Comparison of ENCODE assay signal across 11 cellular contexts in genomic region chr2:104179644-104180043, GRCh38.
"Had no signal": no experiment of that assay in that cellular context is flagged by ENCODE, and none has a peak within 500 bp of the region (broad histone marks: within the 10 kb centered on the region; RNA-seq: fewer than 3 reads in every experiment).

No MANE protein-coding gene starts in this region.

- FAIRE-seq: H1, H54 had no signal

- DNase-seq: GM23248, GOT3, H7, H9, HCEC 1CT, HFFc6 had no signal

- H3K27ac ChIP-seq: GM23248 had no signal

- H3K4me1 ChIP-seq: HAP-1 had no signal

- H3K4me3 ChIP-seq: GM23248, GM23338, HAP-1 had no signal

- H2AFZ ChIP-seq: GM23248, GM23338 had no signal

- H3K9ac ChIP-seq: GM23248 had no signal

- H3K9me3 ChIP-seq: HAP-1 had no signal

- H3K36me3 ChIP-seq: HAP-1 had no signal

- ATAC-seq: GM23338, HCT116 had no signal

- H3K4me2 ChIP-seq: GM23338 had no signal
